ENCODE assay signal across 31 cellular contexts in the genomic region with DNA sequence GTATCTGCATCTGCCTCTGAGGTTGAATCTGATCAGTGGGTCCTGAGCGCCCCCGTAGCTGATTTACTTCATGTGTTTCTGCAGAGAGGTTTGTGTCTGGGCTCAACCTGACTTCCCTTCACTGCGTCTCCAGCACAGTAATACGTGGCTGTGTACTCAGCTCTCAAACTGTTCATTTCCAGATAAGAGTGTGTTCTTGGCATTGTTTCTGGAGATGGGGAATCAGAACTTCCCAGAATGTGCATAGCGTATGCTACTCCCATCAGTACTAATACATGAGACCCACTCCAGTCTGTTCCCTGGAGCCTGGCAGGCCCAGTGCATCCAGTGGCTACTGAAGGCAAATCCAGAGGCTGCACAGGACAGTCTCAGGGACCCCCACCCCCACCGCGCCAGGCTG.
"Had no signal": no experiment of that assay in that cellular context is flagged by ENCODE, and none has a peak within 500 bp of the region (broad histone marks: within the 10 kb centered on the region; RNA-seq: fewer than 3 reads in every experiment).

No MANE protein-coding gene starts in this region.

- H2AFZ ChIP-seq: neural progenitor cell had no signal

- DNase-seq: dorsolateral prefrontal cortex; effector CD4-positive, alpha-beta T cell; foreskin fibroblast; glutamatergic neuron; heart right ventricle; hippocampal formation; left cardiac atrium; mammary epithelial cell; mesendoderm; midbrain; naive thymus-derived CD4-positive, alpha-beta T cell; nucleus accumbens; ovary; posterior cingulate gyrus; psoas muscle; stimulated activated CD4-positive, alpha-beta T cell treated with anti-CD3 and anti-CD28 coated beads, Interleukin-12 subunit alpha, Interleukin-12 subunit beta, amount 100 ng/mL, for 4 hours; stimulated activated CD4-positive, alpha-beta T cell treated with anti-CD3 and anti-CD28 coated beads, Interleukin-1b, Interleukin-23, amount 100 ng/mL, for 48 hours; stimulated activated CD4-positive, alpha-beta T cell treated with anti-CD3 and anti-CD28 coated beads, Interleukin-4, amount 100 ng/mL, for 1 hour; stimulated activated naive CD4-positive, alpha-beta T cell treated with Interleukin-2 at 50 U/mL for 16 hours; stomach; tibial artery had no signal

- H3K9me3 Mint-ChIP-seq: naive thymus-derived CD4-positive, alpha-beta T cell; stimulated activated effector memory CD8-positive, alpha-beta T cell treated with anti-CD3 and anti-CD28 coated beads, Interleukin-12 subunit alpha, Interleukin-12 subunit beta, amount 100 ng/mL, for 72 hours; type B pancreatic cell had no signal

- H3K4me3 ChIP-seq: dorsolateral prefrontal cortex, heart right ventricle, left lung, neural progenitor cell, ovary, psoas muscle, smooth muscle cell, stomach, tibial artery had no signal

- H3K27ac Mint-ChIP-seq: naive thymus-derived CD4-positive, alpha-beta T cell; nephron; neural progenitor cell; stimulated activated effector memory CD8-positive, alpha-beta T cell treated with anti-CD3 and anti-CD28 coated beads, Interleukin-12 subunit alpha, Interleukin-12 subunit beta, amount 100 ng/mL, for 72 hours; type B pancreatic cell had no signal

- H3K4me1 ChIP-seq: heart right ventricle, left lung, neural progenitor cell, psoas muscle, stomach, tibial artery had no signal

- H3K4me1 Mint-ChIP-seq: naive thymus-derived CD4-positive, alpha-beta T cell; nephron; neural progenitor cell had no signal

- H3K36me3 ChIP-seq: heart right ventricle, left lung, neural progenitor cell, ovary, stomach, tibial artery had no signal

- H3K27me3 Mint-ChIP-seq: type B pancreatic cell had no signal

- H3K27me3 ChIP-seq: neural progenitor cell, ovary, tibial artery had no signal

- ATAC-seq: heart right ventricle; left cardiac atrium; left lung; naive thymus-derived CD4-positive, alpha-beta T cell; psoas muscle; sciatic nerve; stimulated activated effector memory CD8-positive, alpha-beta T cell treated with anti-CD3 and anti-CD28 coated beads, Interleukin-12 subunit alpha, Interleukin-12 subunit beta, amount 100 ng/mL, for 72 hours had no signal

- H3K9ac ChIP-seq: neural progenitor cell had no signal

- H3K4me2 ChIP-seq: neural progenitor cell, smooth muscle cell had no signal

- H3K36me3 Mint-ChIP-seq: naive thymus-derived CD4-positive, alpha-beta T cell; neural progenitor cell; stimulated activated effector memory CD8-positive, alpha-beta T cell treated with anti-CD3 and anti-CD28 coated beads, Interleukin-12 subunit alpha, Interleukin-12 subunit beta, amount 100 ng/mL, for 72 hours; type B pancreatic cell had no signal

- FAIRE-seq: colon, islet of Langerhans, urothelium cell line had no signal

- H3K9me3 ChIP-seq: heart right ventricle, left lung, ovary, psoas muscle, stomach, tibial artery had no signal

- H3K27ac ChIP-seq: dorsolateral prefrontal cortex, heart right ventricle, left lung, neural progenitor cell, ovary, psoas muscle, stomach, tibial artery had no signal

- H3K4me3 Mint-ChIP-seq: naive thymus-derived CD4-positive, alpha-beta T cell; nephron; neural progenitor cell; stimulated activated effector memory CD8-positive, alpha-beta T cell treated with anti-CD3 and anti-CD28 coated beads, Interleukin-12 subunit alpha, Interleukin-12 subunit beta, amount 100 ng/mL, for 72 hours; type B pancreatic cell had no signal
